27 cellular contexts compared by ENCODE assay signal in the genomic region with DNA sequence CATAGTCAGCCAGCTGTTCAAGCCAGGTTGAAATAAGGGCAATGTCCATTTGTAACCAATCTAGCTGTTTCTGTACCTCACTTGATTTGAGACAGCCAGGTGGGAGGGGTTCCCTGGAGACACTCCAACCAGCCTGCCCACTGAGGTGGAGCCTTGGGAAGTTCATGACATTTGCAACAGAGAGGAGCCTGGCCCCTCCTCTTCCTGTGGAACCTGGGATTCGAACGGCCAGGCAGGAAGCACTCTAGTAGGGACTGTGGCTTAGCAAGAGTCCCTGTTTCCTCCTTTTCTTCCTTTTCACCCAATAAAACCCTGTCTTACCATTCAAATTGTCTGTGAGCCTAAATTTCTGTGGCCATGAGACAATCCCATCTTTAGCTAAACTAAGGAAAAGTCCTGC.
"Had no signal": no experiment of that assay in that cellular context is flagged by ENCODE, and none has a peak within 500 bp of the region (broad histone marks: within the 10 kb centered on the region; RNA-seq: fewer than 3 reads in every experiment).

No MANE protein-coding gene starts in this region.

- H3K27me3 Mint-ChIP-seq: effector memory CD8-positive, alpha-beta T cell; naive B cell; natural killer cell treated with Interleukin-12 subunit alpha and Interleukin-12 subunit beta and Interleukin-15 and Interleukin-18, amount 100 ng/mL, for 72 hours had no signal

- H3K9me3 ChIP-seq: ovary, psoas muscle, testis had no signal

- H3K36me3 Mint-ChIP-seq: mesothelial cell of epicardium; naive B cell; natural killer cell treated with Interleukin-12 subunit alpha and Interleukin-12 subunit beta and Interleukin-15 and Interleukin-18, amount 100 ng/mL, for 72 hours; neural progenitor cell; stimulated activated effector memory CD8-positive, alpha-beta T cell treated with anti-CD3 and anti-CD28 coated beads, Interleukin-12 subunit alpha, Interleukin-12 subunit beta, amount 100 ng/mL, for 72 hours had no signal

- H3K27ac ChIP-seq: esophagus squamous epithelium, neural progenitor cell, ovary, psoas muscle, sigmoid colon, testis, tibial nerve, upper lobe of left lung had no signal

- H3K27ac Mint-ChIP-seq: effector memory CD8-positive, alpha-beta T cell; mesothelial cell of epicardium; naive B cell; natural killer cell treated with Interleukin-12 subunit alpha and Interleukin-12 subunit beta and Interleukin-15 and Interleukin-18, amount 100 ng/mL, for 72 hours; neural progenitor cell; stimulated activated effector memory CD8-positive, alpha-beta T cell treated with anti-CD3 and anti-CD28 coated beads, Interleukin-12 subunit alpha, Interleukin-12 subunit beta, amount 100 ng/mL, for 72 hours had no signal

- DNase-seq: cortex of kidney; effector memory CD8-positive, alpha-beta T cell; erythroblast; esophagus squamous epithelium; foreskin melanocyte; glutamatergic neuron; hypothalamus; mesenchymal stem cell; mucosa of descending colon; naive B cell; occipital lobe; ovary; psoas muscle; right cardiac atrium; sigmoid colon; stimulated activated CD4-positive, alpha-beta T cell treated with anti-CD3 and anti-CD28 coated beads, Interleukin-2, amount 100 ng/mL, for 24 hours; stimulated activated CD4-positive, alpha-beta T cell treated with anti-CD3 and anti-CD28 coated beads, Interleukin-4, amount 100 ng/mL, for 24 hours; stimulated activated naive CD8-positive, alpha-beta T cell treated with anti-CD3 and anti-CD28 coated beads, Interleukin-15, Interleukin-2, amounts not matched to agents 100 U/mL and 50 U/mL, for 24 hours; substantia nigra; testis; upper lobe of left lung had no signal

- H3K27me3 ChIP-seq: esophagus squamous epithelium, neural progenitor cell, ovary, sigmoid colon, testis, tibial nerve, upper lobe of left lung had no signal

- ATAC-seq: effector memory CD8-positive, alpha-beta T cell; mucosa of descending colon; natural killer cell treated with Interleukin-12 subunit alpha and Interleukin-12 subunit beta and Interleukin-15 and Interleukin-18, amount 100 ng/mL, for 72 hours; psoas muscle; right cardiac atrium; stimulated activated effector memory CD8-positive, alpha-beta T cell treated with anti-CD3 and anti-CD28 coated beads, Interleukin-12 subunit alpha, Interleukin-12 subunit beta, amount 100 ng/mL, for 72 hours; stimulated activated naive CD8-positive, alpha-beta T cell treated with anti-CD3 and anti-CD28 coated beads, Interleukin-15, Interleukin-2, amounts not matched to agents 100 U/mL and 50 U/mL, for 24 hours had no signal

- H3K9me3 Mint-ChIP-seq: neural progenitor cell had no signal

- H3K4me3 ChIP-seq: esophagus squamous epithelium, lung, mucosa of descending colon, neural progenitor cell, ovary, psoas muscle, sigmoid colon, testis, tibial nerve, upper lobe of left lung had no signal

- H3K4me3 Mint-ChIP-seq: effector memory CD8-positive, alpha-beta T cell; mesothelial cell of epicardium; naive B cell; natural killer cell treated with Interleukin-12 subunit alpha and Interleukin-12 subunit beta and Interleukin-15 and Interleukin-18, amount 100 ng/mL, for 72 hours; neural progenitor cell; stimulated activated effector memory CD8-positive, alpha-beta T cell treated with anti-CD3 and anti-CD28 coated beads, Interleukin-12 subunit alpha, Interleukin-12 subunit beta, amount 100 ng/mL, for 72 hours had no signal

- H3K4me1 ChIP-seq: esophagus squamous epithelium, neural progenitor cell, psoas muscle, sigmoid colon, testis, tibial nerve, upper lobe of left lung had no signal

- H3K4me1 Mint-ChIP-seq: mesothelial cell of epicardium; naive B cell; neural progenitor cell; stimulated activated effector memory CD8-positive, alpha-beta T cell treated with anti-CD3 and anti-CD28 coated beads, Interleukin-12 subunit alpha, Interleukin-12 subunit beta, amount 100 ng/mL, for 72 hours had no signal

- H3K36me3 ChIP-seq: esophagus squamous epithelium, neural progenitor cell, ovary, sigmoid colon, tibial nerve, upper lobe of left lung had no signal

- H2AFZ ChIP-seq: neural progenitor cell had no signal

- H3K4me2 ChIP-seq: neural progenitor cell had no signal
